17 cellular contexts compared by ENCODE assay signal in the genomic region with DNA sequence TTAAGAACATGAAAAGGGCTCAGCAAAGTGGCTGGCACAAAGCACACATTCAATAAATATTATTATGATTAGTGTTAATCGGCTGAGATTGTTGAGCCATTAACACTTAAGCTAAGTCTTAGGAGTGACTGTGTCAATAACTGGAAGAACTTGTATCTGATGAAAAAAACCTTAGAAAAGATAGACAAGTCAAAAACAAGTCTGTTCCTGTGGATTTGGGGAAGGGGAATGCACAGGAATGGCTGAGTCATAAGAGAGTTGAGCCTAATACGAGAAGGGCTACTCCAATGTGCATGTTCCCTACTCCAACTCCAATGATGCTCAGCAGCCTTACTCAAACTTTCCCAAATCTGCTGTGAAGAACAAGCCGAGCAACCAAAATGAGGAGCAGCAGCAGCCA.
"Had no signal": no experiment of that assay in that cellular context is flagged by ENCODE, and none has a peak within 500 bp of the region (broad histone marks: within the 10 kb centered on the region; RNA-seq: fewer than 3 reads in every experiment).

No MANE protein-coding gene starts in this region.

- H3K9me3 ChIP-seq: colonic mucosa, heart left ventricle, spleen, testis, tibial nerve had no signal

- H3K36me3 ChIP-seq: colonic mucosa, heart left ventricle, spleen, tibial nerve had no signal

- H3K27ac ChIP-seq: colonic mucosa, heart left ventricle, spleen, testis, tibial nerve had no signal

- DNase-seq: colonic mucosa; dermis blood vessel endothelial cell; heart left ventricle; hypothalamus; naive B cell; occipital lobe; spleen; stimulated activated CD4-positive, alpha-beta T cell treated with anti-CD3 and anti-CD28 coated beads, Interleukin-2, amount 100 ng/mL, for 24 hours; stimulated activated CD4-positive, alpha-beta T cell treated with anti-CD3 and anti-CD28 coated beads, Interleukin-4, amount 100 ng/mL, for 4 hours; stimulated activated naive B cell treated with anti-CD40 and anti-IgM and Interleukin-4, amounts not matched to agents 10 μg/mL and 1 μg/mL and 100 μg/mL, for 72 hours; stimulated activated naive CD8-positive, alpha-beta T cell treated with anti-CD3 and anti-CD28 coated beads, Interleukin-15, amount 100 ng/mL, for 72 hours; testis had no signal

- H3K4me1 ChIP-seq: colonic mucosa, testis had no signal

- FAIRE-seq: frontal cortex, islet of Langerhans had no signal

- H3K27me3 ChIP-seq: colonic mucosa, heart left ventricle, spleen, testis, tibial nerve had no signal

- ATAC-seq: heart left ventricle; left lobe of liver; sciatic nerve; stimulated activated naive B cell treated with anti-CD40 and anti-IgM and Interleukin-4, amounts not matched to agents 10 μg/mL and 1 μg/mL and 100 μg/mL, for 72 hours; stimulated activated naive CD8-positive, alpha-beta T cell treated with anti-CD3 and anti-CD28 coated beads, Interleukin-15, amount 100 ng/mL, for 72 hours had no signal

- H3K4me3 ChIP-seq: colonic mucosa, heart left ventricle, spleen, testis, tibial nerve had no signal
